10 cellular contexts compared by ENCODE assay signal in the genomic region with DNA sequence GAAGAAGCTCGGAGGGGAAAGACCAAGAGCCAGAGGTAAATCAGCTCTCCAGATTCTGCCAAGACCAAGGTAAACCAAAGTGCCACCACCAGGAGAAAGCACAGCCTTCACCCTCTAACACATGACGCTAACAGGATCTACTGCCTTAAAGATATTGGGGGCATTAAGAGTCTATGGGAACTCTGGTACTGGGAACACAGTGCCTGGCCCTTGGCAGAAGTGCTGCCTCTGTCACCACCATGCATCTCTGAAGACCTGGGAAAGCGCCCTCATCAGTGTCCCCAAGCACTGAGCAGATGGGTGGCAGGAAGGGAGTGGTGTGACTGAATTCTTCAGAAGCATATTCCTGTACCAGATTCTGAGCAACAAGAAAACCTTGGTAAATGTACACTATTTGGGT. TPM values are rescaled to one million over a fixed set of nuclear protein-coding genes. Genes with fewer than 3 reads are reported as not detected.
DNase-seq lines count a peak whose midpoint lies in the region; ATAC-seq, FAIRE-seq and TF ChIP-seq lines count a peak whose summit lies in the region.
"Had no signal": no experiment of that assay in that cellular context is flagged by ENCODE, and none has a peak within 500 bp of the region (broad histone marks: within the 10 kb centered on the region; RNA-seq: fewer than 3 reads in every experiment).

No MANE protein-coding gene starts in this region.

- no peak for FAIRE-seq in GM19239 (lab: Jason Lieb, UNC)

- 80 to 85% (median 82%) methylated on average over 3 of the region's 3 CpGs for WGBS in psoas muscle, 3 donors

- H3K4me1 Mint-ChIP-seq in T-cell, result peaks cover 35 to 39% (median 37%) of the 10 kb centered on the region in 3 donors

- POLR2A ChIA-PET in T-cell (lab: Charles Lee), result no interaction called here

- peak; percentile 54 for DNase-seq in G401 (ENCODE audit: low spot score)
- DNase-seq in T-cell, result no peak
- no peak for DNase-seq in fibroblast of lung (ENCODE audit: low read depth in 2 of 2)
- no peak for DNase-seq in psoas muscle
- DNase-seq in stimulated activated CD4-positive, alpha-beta T cell treated with anti-CD3 and anti-CD28 coated beads, Interleukin-4, amount 100 ng/mL, for 4 hours, result no peak
- DNase-seq in foreskin keratinocyte, result no peak
- DNase-seq in GM19239 (ENCODE audit: insufficient read length, low spot score), result no peak
- DNase-seq: NCI-H2227 treated with DMSO at 0.1 percent for 48 hours had no signal

- peak overlapping the region; percentile 6 to 53 for H3K27ac Mint-ChIP-seq in T-cell

- H3K79me2 ChIP-seq in fibroblast of lung (ENCODE audit: control insufficient read depth, insufficient read depth, low read length), result peaks cover 14% of the 10 kb centered on the region

- H3K9ac ChIP-seq in fibroblast of lung (ENCODE audit: insufficient read depth, low read length), result no peak overlapping the region

- TF ChIP-seq CTCF in fibroblast of lung (conservative IDR thresholded peaks at IDR 0.05 in 1 of 2, IDR thresholded peaks at IDR 0.05 in 1 of 2; ENCODE audit: low read depth in 1 of 2, low read length in 2 of 2), result no peak
- no peak for TF ChIP-seq CTCF in psoas muscle (IDR thresholded peaks at IDR 0.05)
- TF ChIP-seq CTCF in foreskin keratinocyte (conservative IDR thresholded peaks at IDR 0.05), result no peak

- H3K4me1 ChIP-seq in fibroblast of lung (ENCODE audit: control insufficient read depth, extremely low read depth, insufficient read depth, low read length) (peaks cover 2% of the 10 kb centered on the region), psoas muscle (peaks cover 12% of the 10 kb centered on the region), foreskin keratinocyte (no peaks in the 10 kb centered on the region)

- H4K20me1 ChIP-seq in fibroblast of lung (ENCODE audit: control insufficient read depth, extremely low read depth, insufficient read depth, low read length), result no peaks in the 10 kb centered on the region

- in situ Hi-C loops in G401 (cut with HindIII; ENCODE audit: low sequenced_read_pairs), result no loop called here

- H3K9me3 Mint-ChIP-seq in T-cell, result no peaks in the 10 kb centered on the region

- no peak for ATAC-seq in T-cell (replicated peaks in 1 of 4)
- ATAC-seq in psoas muscle, result no peak
- no peak for ATAC-seq in GM21723 (IDR thresholded peaks at IDR 0.05; ENCODE audit: unreplicated experiment)
- ATAC-seq in foreskin keratinocyte, result no peak

- peaks cover 7% of the 10 kb centered on the region for H3K36me3 ChIP-seq in fibroblast of lung (ENCODE audit: control insufficient read depth, insufficient read depth, low read length)
- H3K36me3 ChIP-seq in psoas muscle (ENCODE audit: insufficient read depth in 1 of 2, low read depth in 1 of 2), result peaks cover 5 to 33% of the 10 kb centered on the region in 2 donors

- H3K27me3 Mint-ChIP-seq in T-cell, result no peaks in the 10 kb centered on the region

- H3K9me3 ChIP-seq in fibroblast of lung (ENCODE audit: control insufficient read depth, insufficient read depth, low read depth, low read length) (no peaks in the 10 kb centered on the region), psoas muscle (no peaks in the 10 kb centered on the region)

- peaks cover 9% of the 10 kb centered on the region for H3K36me3 Mint-ChIP-seq in T-cell

- H3K4me2 ChIP-seq in fibroblast of lung (ENCODE audit: extremely low read depth, insufficient read depth, low read length), result peak overlapping the region; percentile 21

- no peak overlapping the region for H2AFZ ChIP-seq in fibroblast of lung (ENCODE audit: low read length)

- H3K4me3 ChIP-seq in fibroblast of lung (replicated peaks in 1 of 4; ENCODE audit: control extremely low read depth in 1 of 4, insufficient read depth in 1 of 4, low read depth in 3 of 4, low read length in 4 of 4) (peak overlapping the region in 3 of 4 experiments; percentile 64 to 82 (median 82)), psoas muscle (peak overlapping the region; percentile 94)

- H3K27ac ChIP-seq in fibroblast of lung (ENCODE audit: insufficient read depth, low read length) (no peak overlapping the region), psoas muscle (peak overlapping the region; percentile 78), foreskin keratinocyte (no peak overlapping the region)

- intact Hi-C loops in psoas muscle (cut with DNase I), result loop anchor here in 1 of 2 donors (10.0 kb wide), 1 partner anchor 514 kb away; a partner anchor contains a TSS

- H3K27me3 ChIP-seq in fibroblast of lung (ENCODE audit: control insufficient read depth, insufficient read depth, low read length) (peaks cover 4% of the 10 kb centered on the region), psoas muscle (ENCODE audit: insufficient read depth in 3 of 3, low read length in 2 of 3) (no peaks in the 10 kb centered on the region), foreskin keratinocyte (no peaks in the 10 kb centered on the region)

- peak overlapping the region; percentile 94 to 98 (median 98) for H3K4me3 Mint-ChIP-seq in T-cell

- CTCF ChIA-PET in T-cell (lab: Charles Lee), result interaction anchor here in 1 of 2 donors (1.0 kb wide), 1 partner anchor 38 kb away, joined by 3 read pairs; no protein-coding TSS in a partner anchor

RNA-seq across cellular contexts. Expression of a gene that starts 1.3 kb away (rescaled TPM):
- 70.7 and 75.4 TPM in 2 replicates for total RNA-seq in G401 (2014; rRNA removed; shearing (Covaris generic))
- 10 to 100 TPM; 14.9 to 23.1 (median 20.0) TPM for total RNA-seq in T-cell
- 10.8 and 27.4 TPM in 2 replicates for total RNA-seq in fibroblast of lung
- polyA plus RNA-seq in fibroblast of lung, result 41.4 and 51.8 TPM in 2 replicates
- polyA plus RNA-seq in fibroblast of lung (2012), result 42.9 and 56.5 TPM in 2 replicates
- 32.2 and 54.1 TPM in 2 replicates for polyA minus RNA-seq in fibroblast of lung (ENCODE audit: low replicate concordance)
- total RNA-seq in psoas muscle, result 10 to 100 TPM; 34.6 to 47.2 (median 39.7) TPM
- polyA plus RNA-seq in psoas muscle, result 10 to 100 TPM; 17.6 to 53.2 (median 35.4) TPM
- 16.9 and 27.2 TPM in 2 replicates for total RNA-seq in foreskin keratinocyte
- 32.9 and 45.0 TPM in 2 replicates for polyA plus RNA-seq in foreskin keratinocyte

RNA-seq across cellular contexts. Expression of a gene that starts 4.4 kb away (rescaled TPM):
- total RNA-seq in G401 (2014; rRNA removed; shearing (Covaris generic)), result not detected in 2 replicates
- total RNA-seq in T-cell (not detected), fibroblast of lung (not detected in 2 replicates), psoas muscle (not detected), foreskin keratinocyte (not detected in 2 replicates)
- polyA plus RNA-seq in fibroblast of lung (not detected in 2 replicates), psoas muscle (not detected), foreskin keratinocyte (not detected in 2 replicates)
- not detected in 2 replicates for polyA plus RNA-seq in fibroblast of lung (2012)
- not detected in 2 replicates for polyA minus RNA-seq in fibroblast of lung (ENCODE audit: low replicate concordance)
- total RNA-seq: glomerular endothelial cell had no signal
